8 cellular contexts compared by ENCODE assay signal in the genomic region with DNA sequence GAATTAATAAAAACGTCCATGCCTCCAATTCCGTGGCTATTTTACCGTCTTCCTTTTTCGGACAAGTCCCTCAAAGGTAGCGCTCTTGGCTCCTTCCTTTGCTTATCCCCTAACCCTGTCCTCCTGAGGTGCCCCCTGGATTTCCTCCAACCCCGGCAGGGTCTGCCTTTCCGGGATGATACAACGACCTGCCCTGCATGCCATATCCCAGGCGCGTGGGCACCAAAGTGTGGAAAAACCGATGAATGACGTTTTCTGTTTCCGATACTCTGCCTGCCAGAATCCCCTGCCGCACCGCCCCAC. TPM values are rescaled to one million over a fixed set of nuclear protein-coding genes. Genes with fewer than 3 reads are reported as not detected.
DNase-seq lines count a peak whose midpoint lies in the region; ATAC-seq, FAIRE-seq and TF ChIP-seq lines count a peak whose summit lies in the region.

No MANE protein-coding gene starts in this region.

- no peak for TF ChIP-seq POLR2A in HCT116 (IDR thresholded peaks at IDR 0.05; ENCODE audit: borderline replicate concordance, extremely low read depth, insufficient read depth, insufficient read length)

- peak overlapping the region; percentile 91 for H3K4me3 Mint-ChIP-seq in activated T-cell treated with anti-CD3 and anti-CD28 coated beads, Interleukin-2, amount 50 U/mL, for 4 hours

- H3K36me3 Mint-ChIP-seq in activated T-cell treated with anti-CD3 and anti-CD28 coated beads, Interleukin-2, amount 50 U/mL, for 4 hours (ENCODE audit: insufficient read depth): peaks cover 12% of the 10 kb centered on the region

- BruUV-seq in HCT116 (replicated peaks; lab: Mats Ljungman, UMichigan): no TSS peak

- WGBS in small intestine, 3 donors: 9 to 44% (median 21%) methylated on average over 15 of the region's 15 CpGs

- peaks cover 19% of the 10 kb centered on the region for H3K79me2 ChIP-seq in HCT116 (ENCODE audit: insufficient read depth, low read length)

- intact Hi-C loops in HCT116 (cut with micrococcal nuclease): no loop called here

- H3K4me1 ChIP-seq in HCT116 (ENCODE audit: control insufficient read depth in 1 of 2, insufficient read depth in 2 of 2, low read length in 2 of 2) (peaks cover 0 to 10% of the 10 kb centered on the region in 2 experiments; a peak in 3 of 4 replicates), small intestine (ENCODE audit: control insufficient read depth in 2 of 2, insufficient read depth in 1 of 2, low read depth in 1 of 2, low read length in 1 of 2) (no peaks in the 10 kb centered on the region)

- FAIRE-seq in small intestine (lab: Jason Lieb, UNC): no peak

- RAD21 ChIA-PET in HCT116 (lab: Charles Lee; ENCODE audit: low non-redundant PET in 1 of 2, low total read pairs in 2 of 2, uncharacterized antibody in 2 of 2, unreplicated experiment in 2 of 2): no interaction called here

- peak overlapping the region; percentile 78 for H3K9ac ChIP-seq in HCT116 (ENCODE audit: low read length)

- H2AFZ ChIP-seq in HCT116 (ENCODE audit: low read depth, low read length, poor library complexity, severe bottlenecking): peak overlapping the region; percentile 68

- POLR2A ChIA-PET in HCT116 (lab: Charles Lee): no interaction called here

- H3K27me3 ChIP-seq in HCT116 (ENCODE audit: insufficient read depth, low read length) (no peaks in the 10 kb centered on the region), small intestine (ENCODE audit: control insufficient read depth in 2 of 2, insufficient read depth in 2 of 2, low read length in 2 of 2) (no peaks in the 10 kb centered on the region)

- peaks cover 7% of the 10 kb centered on the region for H3K4me1 Mint-ChIP-seq in activated T-cell treated with anti-CD3 and anti-CD28 coated beads, Interleukin-2, amount 50 U/mL, for 4 hours (ENCODE audit: low read depth)

- H3K4me3 ChIP-seq in HCT116 (replicated peaks in 1 of 2; ENCODE audit: low read depth in 1 of 2, low read length in 2 of 2) (peak overlapping the region; percentile 83 to 88), small intestine (ENCODE audit: low read depth in 1 of 2, low read length in 2 of 2) (peak overlapping the region; percentile 50 to 63)

- H3K36me3 ChIP-seq in HCT116 (ENCODE audit: control insufficient read depth in 1 of 2, insufficient read depth in 2 of 2, low read length in 2 of 2) (peaks cover 9 to 15% of the 10 kb centered on the region in 2 experiments), small intestine (ENCODE audit: control insufficient read depth in 2 of 2, insufficient read depth in 2 of 2, low read length in 2 of 2) (peaks cover 0 to 4% of the 10 kb centered on the region in 2 donors)

- no peak for DNase-seq in HCT116 (ENCODE audit: low read depth, low spot score)
- DNase-seq in activated T-cell treated with anti-CD3 and anti-CD28 coated beads, Interleukin-2, amount 50 U/mL, for 4 hours: peak; percentile 38
- peak; percentile 2 for DNase-seq in hepatic stellate cell (ENCODE audit: low spot score)
- DNase-seq in small intestine: no peak
- DNase-seq in C1 segment of cervical spinal cord (lab: John Stamatoyannopoulos, UW): no peak

- no peaks in the 10 kb centered on the region for H4K20me1 ChIP-seq in HCT116 (ENCODE audit: insufficient read depth)

- H3K9me3 Mint-ChIP-seq in activated T-cell treated with anti-CD3 and anti-CD28 coated beads, Interleukin-2, amount 50 U/mL, for 4 hours: no peaks in the 10 kb centered on the region

- no peak for TF ChIP-seq CTCF in HCT116 (IDR thresholded peaks at IDR 0.05 in 2 of 3, conservative IDR thresholded peaks at IDR 0.05 in 1 of 3; ENCODE audit: borderline replicate concordance in 1 of 3, insufficient read depth in 1 of 3, low read depth in 2 of 3, low read length in 2 of 3)

- H3K9me2 ChIP-seq in HCT116 (ENCODE audit: insufficient read depth): no peaks in the 10 kb centered on the region

- H3K27me3 Mint-ChIP-seq in activated T-cell treated with anti-CD3 and anti-CD28 coated beads, Interleukin-2, amount 50 U/mL, for 4 hours (ENCODE audit: low read depth): peaks cover 3% of the 10 kb centered on the region

- CTCF ChIA-PET in HCT116 (lab: Charles Lee): no interaction called here

- ATAC-seq in HCT116 (peak; percentile 18), HG03442 (IDR thresholded peaks at IDR 0.05; ENCODE audit: unreplicated experiment) (no peak), GM18873 (IDR thresholded peaks at IDR 0.05; ENCODE audit: low FRiP score, unreplicated experiment) (no peak), GM21737 (IDR thresholded peaks at IDR 0.05; ENCODE audit: unreplicated experiment) (no peak)
- no peak for ATAC-seq in activated T-cell treated with anti-CD3 and anti-CD28 coated beads, Interleukin-2, amount 50 U/mL, for 4 hours

- H3K4me2 ChIP-seq in HCT116 (ENCODE audit: low read length): peak overlapping the region; percentile 85

- H3K9me3 ChIP-seq in HCT116 (ENCODE audit: control insufficient read depth in 1 of 2, insufficient read depth in 1 of 2, low read depth in 1 of 2, low read length in 2 of 2) (no peaks in the 10 kb centered on the region), small intestine (ENCODE audit: control insufficient read depth, low read depth) (no peaks in the 10 kb centered on the region)

- H3K27ac ChIP-seq in HCT116 (ENCODE audit: low read depth, low read length) (peak overlapping the region; percentile 47), small intestine (ENCODE audit: low read depth in 1 of 2, low read length in 1 of 2) (peak overlapping the region in 1 of 2 donors; percentile 82)

- TF ChIP-seq RAD21 in HCT116 (IDR thresholded peaks at IDR 0.05; ENCODE audit: low read depth): no peak

TF ChIP-seq in HCT116, 20 proteins besides CTCF, POLR2A, EP300 and RAD21:
- no peak for TF ChIP-seq YY1 (IDR thresholded peaks at IDR 0.05; ENCODE audit: extremely low read depth, insufficient replicate concordance, low read depth, low read length)
- no peak for TF ChIP-seq SRF (IDR thresholded peaks at IDR 0.05; ENCODE audit: low read depth)
- TF ChIP-seq, protein P1, sequence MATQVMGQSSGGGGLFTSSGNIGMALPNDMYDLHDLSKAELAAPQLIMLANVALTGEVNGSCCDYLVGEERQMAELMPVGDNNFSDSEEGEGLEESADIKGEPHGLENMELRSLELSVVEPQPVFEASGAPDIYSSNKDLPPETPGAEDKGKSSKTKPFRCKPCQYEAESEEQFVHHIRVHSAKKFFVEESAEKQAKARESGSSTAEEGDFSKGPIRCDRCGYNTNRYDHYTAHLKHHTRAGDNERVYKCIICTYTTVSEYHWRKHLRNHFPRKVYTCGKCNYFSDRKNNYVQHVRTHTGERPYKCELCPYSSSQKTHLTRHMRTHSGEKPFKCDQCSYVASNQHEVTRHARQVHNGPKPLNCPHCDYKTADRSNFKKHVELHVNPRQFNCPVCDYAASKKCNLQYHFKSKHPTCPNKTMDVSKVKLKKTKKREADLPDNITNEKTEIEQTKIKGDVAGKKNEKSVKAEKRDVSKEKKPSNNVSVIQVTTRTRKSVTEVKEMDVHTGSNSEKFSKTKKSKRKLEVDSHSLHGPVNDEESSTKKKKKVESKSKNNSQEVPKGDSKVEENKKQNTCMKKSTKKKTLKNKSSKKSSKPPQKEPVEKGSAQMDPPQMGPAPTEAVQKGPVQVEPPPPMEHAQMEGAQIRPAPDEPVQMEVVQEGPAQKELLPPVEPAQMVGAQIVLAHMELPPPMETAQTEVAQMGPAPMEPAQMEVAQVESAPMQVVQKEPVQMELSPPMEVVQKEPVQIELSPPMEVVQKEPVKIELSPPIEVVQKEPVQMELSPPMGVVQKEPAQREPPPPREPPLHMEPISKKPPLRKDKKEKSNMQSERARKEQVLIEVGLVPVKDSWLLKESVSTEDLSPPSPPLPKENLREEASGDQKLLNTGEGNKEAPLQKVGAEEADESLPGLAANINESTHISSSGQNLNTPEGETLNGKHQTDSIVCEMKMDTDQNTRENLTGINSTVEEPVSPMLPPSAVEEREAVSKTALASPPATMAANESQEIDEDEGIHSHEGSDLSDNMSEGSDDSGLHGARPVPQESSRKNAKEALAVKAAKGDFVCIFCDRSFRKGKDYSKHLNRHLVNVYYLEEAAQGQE (IDR thresholded peaks at IDR 0.05; ENCODE audit: low read depth): no peak
- no peak for TF ChIP-seq POLR2AphosphoS5 (IDR thresholded peaks at IDR 0.05; ENCODE audit: low read depth, low read length)

RNA-seq across cellular contexts. Expression of gene CSTF2, which starts 0.7 kb away (rescaled TPM):
- total RNA-seq in HCT116 (2021; ENCODE audit: unreplicated experiment): 34.1 TPM
- polyA plus RNA-seq in HCT116 (2012): 18.9 and 24.9 TPM in 2 replicates
- 10 to 100 TPM; 79.5 to 86.6 (median 84.1) TPM for total RNA-seq in activated T-cell treated with anti-CD3 and anti-CD28 coated beads, Interleukin-2, amount 50 U/mL, for 4 hours
- polyA plus RNA-seq in small intestine: 10 to 100 TPM in 1 of 3 donors, 1 to 10 TPM in 2; 4.6 to 12.5 (median 7.8) TPM

RNA-seq across cellular contexts. Expression of gene NOX1, which starts 54.7 kb away (rescaled TPM):
- total RNA-seq in HCT116 (2021; ENCODE audit: unreplicated experiment): not detected
- not detected in 2 replicates for polyA plus RNA-seq in HCT116 (2012)
- not detected for total RNA-seq in activated T-cell treated with anti-CD3 and anti-CD28 coated beads, Interleukin-2, amount 50 U/mL, for 4 hours
- not detected for polyA plus RNA-seq in small intestine

Comparison
In these comparisons a context has a peak if more than half of its experiments do, and no peak if none do; other contexts are left out.
1. DNase-seq: peak in activated T-cell treated with anti-CD3 and anti-CD28 coated beads, Interleukin-2, amount 50 U/mL, for 4 hours (single experiment) and hepatic stellate cell (single experiment); none in HCT116 (single experiment), small intestine (single experiment) and C1 segment of cervical spinal cord (0 of 14).